12 cellular contexts compared by ENCODE assay signal in genomic region chr5:149616727-149617284, GRCh38. TPM values are rescaled to one million over a fixed set of nuclear protein-coding genes. Genes with fewer than 3 reads are reported as not detected.
DNase-seq lines count a peak whose midpoint lies in the region; ATAC-seq, FAIRE-seq and TF ChIP-seq lines count a peak whose summit lies in the region.
"Had no signal": no experiment of that assay in that cellular context is flagged by ENCODE, and none has a peak within 500 bp of the region (broad histone marks: within the 10 kb centered on the region; RNA-seq: fewer than 3 reads in every experiment).

No MANE protein-coding gene starts in this region.

- TF ChIP-seq POLR2A in HepG2 (IDR thresholded peaks at IDR 0.05; ENCODE audit: insufficient read depth in 1 of 2, low read depth in 2 of 2, low read length in 2 of 2) (no peak), right lobe of liver (IDR thresholded peaks at IDR 0.05) (no peak), vagina (IDR thresholded peaks at IDR 0.05) (no peak)

- DNase-seq in HepG2 (ENCODE audit: low spot score) (no peak), right lobe of liver (no peak), vagina (ENCODE audit: extremely low spot score in 2 of 2) (no peak), D341Med (ENCODE audit: low spot score) (no peak), DMS53 treated with DMSO at 0.1 percent for 48 hours (lab: John Stamatoyannopoulos, UW; ENCODE audit: unreplicated experiment) (no peak), NCI-H82 (lab: John Stamatoyannopoulos, UW) (no peak)
- DNase-seq: NCI-H2081 treated with DMSO at 0.1 percent for 48 hours, stomach had no signal

- peaks cover 0 to 3% of the 10 kb centered on the region in 2 experiments; a peak in 1 of 5 replicates for H3K27me3 ChIP-seq in HepG2 (ENCODE audit: control insufficient read depth in 1 of 2, insufficient read depth in 2 of 2, low read length in 2 of 2)
- no peaks in the 10 kb centered on the region for H3K27me3 ChIP-seq in right lobe of liver
- H3K27me3 ChIP-seq in vagina = no peaks in the 10 kb centered on the region
- H3K27me3 ChIP-seq: gastroesophageal sphincter, SJSA1, stomach had no signal

- ATAC-seq in HepG2 (no peak), right lobe of liver (no peak), GM21786 (IDR thresholded peaks at IDR 0.05; ENCODE audit: unreplicated experiment) (peak; percentile 74), HG03565 (IDR thresholded peaks at IDR 0.05; ENCODE audit: unreplicated experiment) (peak; percentile 65)
- ATAC-seq: gastroesophageal sphincter had no signal

- BruUV-seq in HepG2 (replicated peaks; lab: Mats Ljungman, UMichigan) = no TSS peak

- H3K9me3 ChIP-seq in HepG2 (ENCODE audit: low read length) = no peaks in the 10 kb centered on the region
- H3K9me3 ChIP-seq in right lobe of liver = no peaks in the 10 kb centered on the region
- no peaks in the 10 kb centered on the region for H3K9me3 ChIP-seq in vagina
- H3K9me3 ChIP-seq: gastroesophageal sphincter, SJSA1, stomach had no signal

- FAIRE-seq in HepG2 (lab: Jason Lieb, UNC) = no peak

- no peak overlapping the region for H3K27ac ChIP-seq in HepG2 (ENCODE audit: extremely low read length, insufficient read depth, low read length)
- no peak overlapping the region for H3K27ac ChIP-seq in right lobe of liver
- peak overlapping the region; percentile 36 for H3K27ac ChIP-seq in vagina
- H3K27ac ChIP-seq: gastroesophageal sphincter, SJSA1 had no signal

- no peak for TF ChIP-seq RAD21 in HepG2 (CRISPR knock-in tag; IDR thresholded peaks at IDR 0.05)

- WGBS in HepG2 (ENCODE audit: low lambda C conversion rate) = 53% methylated on average over 3 of the region's 3 CpGs
- 65% methylated on average over 2 of the region's 3 CpGs for WGBS in right lobe of liver (ENCODE audit: insufficient coverage, low coverage, low lambda C conversion rate, missing lambda C conversion rate)

- no peak overlapping the region for H3K9ac ChIP-seq in HepG2 (ENCODE audit: insufficient read depth, low read depth, low read length)

- H4K20me1 ChIP-seq in HepG2 (ENCODE audit: insufficient read depth, low read length) = no peaks in the 10 kb centered on the region

- intact Hi-C loops in HepG2 (cut with micrococcal nuclease; ENCODE audit: unreplicated experiment) (loop anchor here (5.0 kb wide), 2 partner anchors 35 to 185 kb away; partner anchors contain the start of gene ARHGEF37), right lobe of liver (cut with DNase I) (no loop called here), vagina (cut with DNase I) (no loop called here)

- no peak overlapping the region for H3K4me2 ChIP-seq in HepG2 (ENCODE audit: low read depth, low read length)

- in situ Hi-C loops in HepG2 (cut with HindIII; ENCODE audit: extremely low pct_ligation_motif_present, low pct_unique_long_range_greater_than_20kb) = no loop called here

- H3K4me3 ChIP-seq in HepG2 (replicated peaks in 1 of 3; ENCODE audit: insufficient read depth in 1 of 3, low read depth in 2 of 3, low read length in 3 of 3) (no peak overlapping the region), right lobe of liver (no peak overlapping the region), vagina (no peak overlapping the region)
- H3K4me3 ChIP-seq: gastroesophageal sphincter, SJSA1, stomach had no signal

- no peak for TF ChIP-seq CTCF in HepG2 (CRISPR knock-in tag; IDR thresholded peaks at IDR 0.05)
- TF ChIP-seq CTCF in right lobe of liver (IDR thresholded peaks at IDR 0.05) = no peak
- TF ChIP-seq CTCF in vagina (IDR thresholded peaks at IDR 0.05) = no peak

- H3K4me1 ChIP-seq in HepG2 (ENCODE audit: insufficient read depth, low read length) (peaks cover 13% of the 10 kb centered on the region), right lobe of liver (no peaks in the 10 kb centered on the region), vagina (peaks cover 14% of the 10 kb centered on the region)

- POLR2A ChIA-PET in HepG2 (lab: Yijun Ruan, JAX) = no interaction called here

- H3K79me2 ChIP-seq in HepG2 (ENCODE audit: insufficient read depth, low read length) = no peaks in the 10 kb centered on the region

- H2AFZ ChIP-seq in HepG2 (ENCODE audit: low read length) = no peak overlapping the region

- CTCF ChIA-PET in HepG2 (lab: Yijun Ruan, JAX; ENCODE audit: low intra/inter-chr PET ratio, low total read pairs) = no interaction called here

- TF ChIP-seq EP300 in HepG2 (IDR thresholded peaks at IDR 0.05; ENCODE audit: low read depth in 2 of 2, low read length in 2 of 2) = no peak
- TF ChIP-seq EP300 in HepG2 (CRISPR knock-in tag; IDR thresholded peaks at IDR 0.05; ENCODE audit: borderline replicate concordance) = no peak

- H3K36me3 ChIP-seq in HepG2 (replicated peaks in 1 of 2; ENCODE audit: control insufficient read depth in 1 of 2, insufficient read depth in 2 of 2, low read length in 2 of 2) (no peaks in the 10 kb centered on the region), right lobe of liver (peaks cover 0 to 3% (median 0%) of the 10 kb centered on the region in 4 donors), vagina (peaks cover 0 to 23% of the 10 kb centered on the region in 2 donors)
- H3K36me3 ChIP-seq: SJSA1 had no signal

TF ChIP-seq in HepG2, 621 proteins besides CTCF, POLR2A, EP300 and RAD21:
- TF ChIP-seq ZNF513 (CRISPR knock-in tag; conservative IDR thresholded peaks at IDR 0.05) (no peak), REPIN1 (CRISPR knock-in tag; IDR thresholded peaks at IDR 0.05; ENCODE audit: borderline replicate concordance, low read depth) (no peak), IRF9 (CRISPR knock-in tag; IDR thresholded peaks at IDR 0.05; ENCODE audit: borderline replicate concordance) (no peak), ZNF329 (CRISPR knock-in tag; IDR thresholded peaks at IDR 0.05; ENCODE audit: low read depth) (peak; percentile 96), ZSCAN25 (CRISPR knock-in tag; IDR thresholded peaks at IDR 0.05) (no peak)
- TF ChIP-seq, protein P1, sequence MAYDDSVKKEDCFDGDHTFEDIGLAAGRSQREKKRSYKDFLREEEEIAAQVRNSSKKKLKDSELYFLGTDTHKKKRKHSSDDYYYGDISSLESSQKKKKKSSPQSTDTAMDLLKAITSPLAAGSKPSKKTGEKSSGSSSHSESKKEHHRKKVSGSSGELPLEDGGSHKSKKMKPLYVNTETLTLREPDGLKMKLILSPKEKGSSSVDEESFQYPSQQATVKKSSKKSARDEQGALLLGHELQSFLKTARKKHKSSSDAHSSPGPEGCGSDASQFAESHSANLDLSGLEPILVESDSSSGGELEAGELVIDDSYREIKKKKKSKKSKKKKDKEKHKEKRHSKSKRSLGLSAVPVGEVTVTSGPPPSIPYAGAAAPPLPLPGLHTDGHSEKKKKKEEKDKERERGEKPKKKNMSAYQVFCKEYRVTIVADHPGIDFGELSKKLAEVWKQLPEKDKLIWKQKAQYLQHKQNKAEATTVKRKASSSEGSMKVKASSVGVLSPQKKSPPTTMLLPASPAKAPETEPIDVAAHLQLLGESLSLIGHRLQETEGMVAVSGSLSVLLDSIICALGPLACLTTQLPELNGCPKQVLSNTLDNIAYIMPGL (CRISPR knock-in tag; IDR thresholded peaks at IDR 0.05; ENCODE audit: borderline replicate concordance in 1 of 2, low read depth in 1 of 2) = no peak

RNA-seq across cellular contexts. Expression of gene ARHGEF37, which starts 35.5 kb away (rescaled TPM):
- 0.27 TPM in 1 of 2 replicates, not detected in the other for total RNA-seq in HepG2 (2016; rRNA removed; fragmentation: Illumina TruSeq; extraction: Trizol)
- total RNA-seq in HepG2 (2016; cell fraction: cytosol; rRNA removed; fragmentation: Illumina TruSeq; extraction: Trizol; ENCODE audit: low read depth) = not detected in 2 replicates
- total RNA-seq in HepG2 (2016; cell fraction: insoluble cytoplasmic fraction; rRNA removed; fragmentation: Illumina TruSeq; extraction: Trizol) = 0.11 TPM in 1 of 2 replicates, not detected in the other
- not detected in 2 replicates for total RNA-seq in HepG2 (2016; cell fraction: membrane; rRNA removed; fragmentation: Illumina TruSeq; extraction: Trizol)
- total RNA-seq in HepG2 (2016; cell fraction: nucleus; rRNA removed; fragmentation: Illumina TruSeq; extraction: Trizol) = not detected in 2 replicates
- 0.18 and 0.39 TPM in 2 replicates for polyA plus RNA-seq in HepG2 (2011; rRNA removed)
- polyA plus RNA-seq in HepG2 (2011; cell fraction: cytosol; rRNA removed) = 0.05 and 0.23 TPM in 2 replicates
- 0.18 and 0.38 TPM in 2 replicates for polyA plus RNA-seq in HepG2 (2011; cell fraction: nucleus; rRNA removed)
- 0.21 and 0.28 TPM in 2 replicates for polyA plus RNA-seq in HepG2 (2012)
- not detected in 2 replicates for polyA plus RNA-seq in HepG2 (2016; cell fraction: cytosol; fragmentation: Illumina TruSeq; extraction: Trizol; ENCODE audit: low read depth)
- polyA plus RNA-seq in HepG2 (2016; cell fraction: insoluble cytoplasmic fraction; fragmentation: Illumina TruSeq; extraction: Trizol; ENCODE audit: low read depth) = not detected in 2 replicates
- not detected in 2 replicates for polyA plus RNA-seq in HepG2 (2016; cell fraction: membrane; fragmentation: Illumina TruSeq; extraction: Trizol; ENCODE audit: low read depth)
- 0.48 TPM in 1 of 2 replicates, not detected in the other for polyA plus RNA-seq in HepG2 (2016; cell fraction: nucleus; fragmentation: Illumina TruSeq; extraction: Trizol; ENCODE audit: insufficient read depth, low read depth)
- polyA minus RNA-seq in HepG2 (2011; rRNA and poly(A)+ RNA removed; ENCODE audit: low replicate concordance) = 0.51 and 1.4 TPM in 2 replicates
- polyA minus RNA-seq in HepG2 (2011; cell fraction: cytosol; rRNA and poly(A)+ RNA removed) = not detected in 2 replicates
- 0.13 and 0.87 TPM in 2 replicates for polyA minus RNA-seq in HepG2 (2011; cell fraction: nucleus; rRNA and poly(A)+ RNA removed)
- 1 to 10 TPM; 1.6 to 7.3 (median 2.1) TPM for total RNA-seq in right lobe of liver
- total RNA-seq in vagina = 17.7 TPM

Comparison
In these comparisons a context has a peak if more than half of its experiments do, and no peak if none do; other contexts are left out.
1. ATAC-seq: peak in GM21786 (single experiment) and HG03565 (single experiment); none in HepG2 (single experiment) and right lobe of liver (0 of 4).